8 cellular contexts compared by ENCODE assay signal in genomic region chr17:82065638-82066303, GRCh38. TPM values are rescaled to one million over a fixed set of nuclear protein-coding genes. Genes with fewer than 3 reads are reported as not detected.
A peak's percentile ranks its signal among the peaks of the same experiment; 100 is the strongest.
DNase-seq lines count a peak whose midpoint lies in the region; ATAC-seq, FAIRE-seq and TF ChIP-seq lines count a peak whose summit lies in the region.

DUS1L (minus strand) TSS chr17:82065804; CDS start chr17:82065059, 745 bp downstream.

- peak; percentile 15 for FAIRE-seq in endothelial cell of umbilical vein (lab: Jason Lieb, UNC)

- dilution Hi-C loops in endothelial cell of umbilical vein (cut with MboI; ENCODE audit: extremely low pct_ligation_motif_present, low sequenced_read_pairs): no loop called here

- in situ Hi-C loops in G401 (cut with HindIII; ENCODE audit: low sequenced_read_pairs): no loop called here

- intact Hi-C loops in endothelial cell of umbilical vein (cut with micrococcal nuclease) (no loop called here), mucosa of descending colon (cut with DNase I, micrococcal nuclease) (no loop called here)

- peak within 1 kb of the TSS; percentile 78 for H3K4me2 ChIP-seq in endothelial cell of umbilical vein (ENCODE audit: insufficient read depth, low read length)

- CTCF ChIA-PET in endothelial cell of umbilical vein (lab: Charles Lee): interaction anchor here (1.1 kb wide), 1 partner anchor 35 kb away, joined by 3 read pairs; no protein-coding TSS in a partner anchor

- POLR2A ChIA-PET in endothelial cell of umbilical vein (lab: Charles Lee): interaction anchor here (0.7 kb wide), 1 partner anchor 33 kb away, joined by 3 read pairs; no protein-coding TSS in a partner anchor

- H3K4me1 ChIP-seq in endothelial cell of umbilical vein (ENCODE audit: control insufficient read depth, extremely low read depth, insufficient read depth, low read length) (peaks cover 15% of the 10 kb centered on the region), mucosa of descending colon (ENCODE audit: low read depth) (peaks cover 16% of the 10 kb centered on the region)

- DNase-seq in G401 (ENCODE audit: low spot score): peak; percentile 38
- DNase-seq in H7: peak; percentile 98
- peak; percentile 22 for DNase-seq in NCI-H510A (lab: John Stamatoyannopoulos, UW)
- DNase-seq in activated CD8-positive, alpha-beta memory T cell treated with anti-CD3 and anti-CD28 coated beads, Interleukin-2, amount 50 U/mL, for 4 hours: peak; percentile 72
- DNase-seq in endothelial cell of umbilical vein (ENCODE audit: low read depth, low spot score): peak; percentile 23
- DNase-seq in mucosa of descending colon: peak; percentile 51 to 78 (median 76)
- peak; percentile 41 to 43 for DNase-seq in stimulated activated CD8-positive, alpha-beta memory T cell treated with anti-CD3 and anti-CD28 coated beads, Interleukin-4, amount 100 ng/mL, for 1 hour (ENCODE audit: low read depth in 2 of 2, low spot score in 1 of 2)
- DNase-seq in NCI-H2029 treated with DMSO at 0.1 percent for 48 hours (lab: John Stamatoyannopoulos, UW): no peak

- TF ChIP-seq CTCF in endothelial cell of umbilical vein (IDR thresholded peaks at IDR 0.05; ENCODE audit: extremely low read depth in 1 of 2, insufficient read depth in 1 of 2, low read depth in 1 of 2, low read length in 2 of 2) (no peak), mucosa of descending colon (IDR thresholded peaks at IDR 0.05) (no peak)

- H3K9me1 ChIP-seq in endothelial cell of umbilical vein (replicated peaks; ENCODE audit: control insufficient read depth, extremely low read depth, insufficient read depth, low read length): no peaks in the 10 kb centered on the region

- H3K79me2 ChIP-seq in endothelial cell of umbilical vein (ENCODE audit: control insufficient read depth, insufficient read depth, low read length): peaks cover 14% of the 10 kb centered on the region

- peak within 1 kb of the TSS; percentile 48 for H3K27ac ChIP-seq in endothelial cell of umbilical vein (ENCODE audit: insufficient read depth, low read depth, low read length)

- no TSS peak for BruUV-seq in endothelial cell of umbilical vein (replicated peaks; lab: Mats Ljungman, UMichigan)

- TF ChIP-seq POLR2A in endothelial cell of umbilical vein (IDR thresholded peaks at IDR 0.05; ENCODE audit: low read depth, low read length): peak; percentile 42

- H2AFZ ChIP-seq in endothelial cell of umbilical vein (ENCODE audit: low read depth, low read length): peak within 1 kb of the TSS; percentile 99

- peak; percentile 85 for ATAC-seq in mucosa of descending colon

- H3K36me3 ChIP-seq in H7 (replicated peaks; ENCODE audit: control insufficient read depth, insufficient read depth, low read length) (peaks cover 5% of the 10 kb centered on the region), endothelial cell of umbilical vein (ENCODE audit: control insufficient read depth in 2 of 2, extremely low read depth in 1 of 2, insufficient read depth in 2 of 2, low read length in 2 of 2) (peaks cover 0 to 12% of the 10 kb centered on the region in 2 experiments), mucosa of descending colon (ENCODE audit: low read depth) (no peaks in the 10 kb centered on the region)

- peak within 1 kb of the TSS; percentile 77 for H3K9ac ChIP-seq in endothelial cell of umbilical vein (replicated peaks; ENCODE audit: extremely low read depth, insufficient read depth, low read length)

- H3K9me3 ChIP-seq in endothelial cell of umbilical vein (replicated peaks; ENCODE audit: control insufficient read depth, insufficient read depth, low read length) (no peaks in the 10 kb centered on the region), mucosa of descending colon (no peaks in the 10 kb centered on the region)

- no peaks in the 10 kb centered on the region for H4K20me1 ChIP-seq in endothelial cell of umbilical vein (replicated peaks; ENCODE audit: control insufficient read depth, extremely low read depth, insufficient read depth, low read length)

- no peaks in the 10 kb centered on the region for H3K27me3 ChIP-seq in H7 (ENCODE audit: control insufficient read depth, insufficient read depth, low read length)
- H3K27me3 ChIP-seq in endothelial cell of umbilical vein (ENCODE audit: control insufficient read depth in 2 of 2, insufficient read depth in 2 of 2, low read length in 2 of 2): no peaks in the 10 kb centered on the region

- peak within 1 kb of the TSS; percentile 81 for H3K4me3 ChIP-seq in H7 (ENCODE audit: insufficient read depth, low read depth, low read length)
- peak within 1 kb of the TSS; percentile 58 to 82 (median 76) for H3K4me3 ChIP-seq in endothelial cell of umbilical vein (replicated peaks in 1 of 3; ENCODE audit: insufficient read depth in 1 of 3, low read depth in 1 of 3, low read length in 3 of 3)
- H3K4me3 ChIP-seq in mucosa of descending colon: peak within 1 kb of the TSS; percentile 59

TF ChIP-seq in endothelial cell of umbilical vein, 7 proteins besides CTCF, POLR2A, EP300 and RAD21:
- TF ChIP-seq MYC (IDR thresholded peaks at IDR 0.05; ENCODE audit: low read depth, low read length): no peak
- TF ChIP-seq POLR2AphosphoS5 (IDR thresholded peaks at IDR 0.05; ENCODE audit: insufficient read depth, low read depth, low read length): peak; percentile 38
- no peak for TF ChIP-seq EZH2 (IDR thresholded peaks at IDR 0.05; ENCODE audit: borderline replicate concordance, low read depth, low read length, severe bottlenecking)
TF ChIP-seq in endothelial cell of umbilical vein: peak in this region for 1.

RNA-seq across cellular contexts. Expression of gene DUS1L, which starts in this region (rescaled TPM):
- total RNA-seq in G401 (2014; rRNA removed; shearing (Covaris generic)): 140 and 144 TPM in 2 replicates
- total RNA-seq in H7 (2014; rRNA removed; shearing (Covaris generic)): 114 and 129 TPM in 2 replicates
- total RNA-seq in endothelial cell of umbilical vein (90.3 and 92.9 TPM in 2 replicates), mucosa of descending colon (100 to 1,000 TPM in 2 of 3 donors, 10 to 100 TPM in 1; 99.8 to 143 (median 138) TPM)
- 60.1 and 63.1 TPM in 2 replicates for polyA plus RNA-seq in endothelial cell of umbilical vein
- 77.7 and 80.7 TPM in 2 replicates for polyA plus RNA-seq in endothelial cell of umbilical vein (2011; cell fraction: cytosol; rRNA removed)
- 360 and 376 TPM in 2 replicates for polyA plus RNA-seq in endothelial cell of umbilical vein (2011; cell fraction: nucleus; rRNA removed)
- 70.4 and 74.8 TPM in 2 replicates for polyA plus RNA-seq in endothelial cell of umbilical vein (2012)
- 18.5 and 25.1 TPM in 2 replicates for polyA minus RNA-seq in endothelial cell of umbilical vein
- polyA minus RNA-seq in endothelial cell of umbilical vein (2011; cell fraction: cytosol; rRNA and poly(A)+ RNA removed): 51.7 TPM
- polyA minus RNA-seq in endothelial cell of umbilical vein (2011; cell fraction: nucleus; rRNA and poly(A)+ RNA removed): 43.2 and 55.0 TPM in 2 replicates
